ENCODE assay signal across 1 cellular context in genomic region chr2:151410485-151410833, GRCh38.
TF ChIP-seq lines count a peak whose summit lies in the region.

No MANE protein-coding gene starts in this region.

TF ChIP-seq in HepG2, 621 proteins besides CTCF, POLR2A, EP300 and RAD21 (continued from another document):
- TF ChIP-seq ZNF770 (CRISPR knock-in tag; IDR thresholded peaks at IDR 0.05): 0 out of 2 replicates have a peak, but pooled peaks have one; percentile 1
- peak; percentile 56; the same call in 1 of the 2 replicates for TF ChIP-seq MNT (IDR thresholded peaks at IDR 0.05)
- no peak for TF ChIP-seq ZNF7 (CRISPR knock-in tag; IDR thresholded peaks at IDR 0.05)
- TF ChIP-seq ZNF513 (CRISPR knock-in tag; conservative IDR thresholded peaks at IDR 0.05): no peak
- no peak for TF ChIP-seq ZBTB40 (IDR thresholded peaks at IDR 0.05)
- no peak for TF ChIP-seq ZBTB40 (CRISPR knock-in tag; IDR thresholded peaks at IDR 0.05)
- no peak for TF ChIP-seq ZBTB39 (CRISPR knock-in tag; IDR thresholded peaks at IDR 0.05)
- no peak for TF ChIP-seq MIXL1 (CRISPR knock-in tag; IDR thresholded peaks at IDR 0.05)
- no peak for TF ChIP-seq TEF (CRISPR knock-in tag; IDR thresholded peaks at IDR 0.05)
- TF ChIP-seq MIER3 (CRISPR knock-in tag; IDR thresholded peaks at IDR 0.05; ENCODE audit: borderline replicate concordance): no peak
- no peak for TF ChIP-seq UBTF (CRISPR knock-in tag; IDR thresholded peaks at IDR 0.05)
- peak; percentile 67 for TF ChIP-seq BHLHE40 (IDR thresholded peaks at IDR 0.05; ENCODE audit: low read length)
- no peak for TF ChIP-seq CEBPB (IDR thresholded peaks at IDR 0.05; ENCODE audit: borderline replicate concordance, low read depth, low read length)
- no peak for TF ChIP-seq ZSCAN29 (CRISPR knock-in tag; conservative IDR thresholded peaks at IDR 0.05)
- TF ChIP-seq FOXO1 (CRISPR knock-in tag; IDR thresholded peaks at IDR 0.05): peak; percentile 6; the same call in 1 of the 2 replicates
- TF ChIP-seq SSRP1 (CRISPR knock-in tag; IDR thresholded peaks at IDR 0.05): no peak
- TF ChIP-seq TCF7L2 (IDR thresholded peaks at IDR 0.05; ENCODE audit: low read depth, low read length): no peak
- peak; percentile 5; the same call in 1 of the 2 replicates for TF ChIP-seq ZNF788 (CRISPR knock-in tag; IDR thresholded peaks at IDR 0.05; ENCODE audit: borderline replicate concordance)
- peak; percentile 53 for TF ChIP-seq U2AF1 (optimal IDR thresholded peaks at IDR 0.05; ENCODE audit: low read depth, low read length)
- TF ChIP-seq YY1 (IDR thresholded peaks at IDR 0.05; ENCODE audit: insufficient read depth, insufficient replicate concordance, low read depth, low read length): no peak
- TF ChIP-seq ZBTB8A (CRISPR knock-in tag; IDR thresholded peaks at IDR 0.05; ENCODE audit: borderline replicate concordance, low read depth): no peak
- TF ChIP-seq MAX (IDR thresholded peaks at IDR 0.05): peak; percentile 69; the same call in 1 of the 2 replicates
- no peak for TF ChIP-seq NFIC (IDR thresholded peaks at IDR 0.05; ENCODE audit: low read length)
- no peak for TF ChIP-seq ZNF773 (CRISPR knock-in tag; IDR thresholded peaks at IDR 0.05; ENCODE audit: borderline replicate concordance)
- peak; percentile 6 for TF ChIP-seq RBM39 (IDR thresholded peaks at IDR 0.05; ENCODE audit: low read depth, low read length, poor library complexity, severe bottlenecking)
